In genomic region chr7:17300012-17300411, GRCh38 we compare ENCODE assay signal across 1 cellular context.
TF ChIP-seq lines count a peak whose summit lies in the region.

No MANE protein-coding gene starts in this region.

TF ChIP-seq in SK-N-SH, 30 proteins besides CTCF, POLR2A, EP300 and RAD21 (continued from another document):
- TF ChIP-seq REST (IDR thresholded peaks at IDR 0.05; ENCODE audit: low read depth, low read length) = no peak
- no peak for TF ChIP-seq RXRA (IDR thresholded peaks at IDR 0.05; ENCODE audit: borderline replicate concordance, low read depth)
- TF ChIP-seq YY1 (IDR thresholded peaks at IDR 0.05; ENCODE audit: low read depth) = no peak
TF ChIP-seq in SK-N-SH: peak in this region for 0.
